29 cellular contexts compared by ENCODE assay signal in the genomic region with DNA sequence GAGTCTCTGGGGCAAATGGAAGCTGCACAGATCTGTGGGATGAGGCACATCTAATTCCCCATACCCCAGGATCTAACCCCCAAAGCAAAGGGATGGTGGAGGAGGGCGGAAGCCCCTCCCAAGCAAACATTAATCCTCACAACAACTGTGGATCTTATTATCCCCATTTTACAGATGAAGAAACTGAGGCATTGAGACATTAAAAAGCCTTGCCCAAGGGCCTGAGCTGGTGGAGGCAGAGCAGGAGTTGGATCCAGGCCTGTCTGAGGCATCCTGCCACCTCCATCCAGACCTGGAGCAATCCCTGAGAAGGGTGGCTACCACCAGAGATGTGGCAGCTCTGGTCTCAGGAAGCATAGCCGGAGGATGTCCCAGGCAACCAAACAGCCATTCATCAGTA. TPM values are rescaled to one million over a fixed set of nuclear protein-coding genes. Genes with fewer than 3 reads are reported as not detected.
A peak's percentile ranks its signal among the peaks of the same experiment; 100 is the strongest.
DNase-seq lines count a peak whose midpoint lies in the region; ATAC-seq, FAIRE-seq and TF ChIP-seq lines count a peak whose summit lies in the region.
"Had no signal": no experiment of that assay in that cellular context is flagged by ENCODE, and none has a peak within 500 bp of the region (broad histone marks: within the 10 kb centered on the region; RNA-seq: fewer than 3 reads in every experiment).

No MANE protein-coding gene starts in this region.

- no peak for DNase-seq in activated CD4-positive, alpha-beta T cell treated with anti-CD3 and anti-CD28 coated beads, Interleukin-2, amount 10 ng/mL, durations not matched to agents 24 days and 14 days
- no peak for DNase-seq in activated CD4-positive, alpha-beta T cell treated with anti-CD3 and anti-CD28 coated beads for 36 hours
- DNase-seq in 8988T (peak; percentile 8), kidney (peak; percentile 14), posterior vena cava (ENCODE audit: low spot score) (no peak), GM23338 (ENCODE audit: low spot score) (no peak), NCI-H1436 treated with DMSO at 0.1 percent for 48 hours (lab: John Stamatoyannopoulos, UW) (no peak)
- no peak for DNase-seq in activated T-helper 1 cell treated with anti-CD3 and anti-CD28 coated beads, Interleukin-12 subunit alpha, Interleukin-12 subunit beta, Interleukin-2, Interleukin-4 antibody, amounts not matched to agents 30 ng/mL and 10 ng/mL and 1 ng/mL, durations not matched to agents 14 hours and 24 hours and 36 hours (ENCODE audit: low spot score)
- DNase-seq: Calu3, DMS153, DND-41, GM23248, H9, IMR-90, MM.1S, NCI-H1417, NCI-H1694 treated with DMSO at 0.1 percent for 48 hours, NCI-H2081 treated with DMSO at 0.1 percent for 48 hours, NCI-H2171, NCI-H226, NCI-H510A, NCI-H69, SHP77 had no signal

- no peaks in the 10 kb centered on the region for H3K9me3 ChIP-seq in kidney (ENCODE audit: control insufficient read depth in 1 of 2, low read length in 2 of 2)

- no peak overlapping the region for H3K4me2 ChIP-seq in GM23338
- H3K4me2 ChIP-seq: KMS-11 had no signal

- FAIRE-seq in kidney (lab: Jason Lieb, UNC): no peak
- FAIRE-seq: GM12892 had no signal

- POLR2A ChIA-PET in activated CD4-positive, alpha-beta T cell treated with anti-CD3 and anti-CD28 coated beads for 36 hours (lab: Charles Lee): interaction anchor here (0.6 kb wide), 2 partner anchors 157 to 298 kb away, joined by 3 to 9 read pairs; no protein-coding TSS in a partner anchor

- no peaks in the 10 kb centered on the region for H3K36me3 ChIP-seq in kidney (ENCODE audit: control insufficient read depth in 1 of 2, insufficient read depth in 2 of 2, low read length in 2 of 2)
- H3K36me3 ChIP-seq in GM23338 (ENCODE audit: insufficient read depth): no peaks in the 10 kb centered on the region

- H3K9me2 ChIP-seq in GM23338 (ENCODE audit: insufficient read depth): no peaks in the 10 kb centered on the region

- peaks cover 29% of the 10 kb centered on the region for H3K36me3 Mint-ChIP-seq in activated CD4-positive, alpha-beta T cell treated with anti-CD3 and anti-CD28 coated beads, Interleukin-2, amount 10 ng/mL, durations not matched to agents 24 days and 14 days (ENCODE audit: low read depth)
- H3K36me3 Mint-ChIP-seq in activated CD4-positive, alpha-beta T cell treated with anti-CD3 and anti-CD28 coated beads for 36 hours (ENCODE audit: low read depth): no peaks in the 10 kb centered on the region
- H3K36me3 Mint-ChIP-seq in activated T-helper 1 cell treated with anti-CD3 and anti-CD28 coated beads, Interleukin-12 subunit alpha, Interleukin-12 subunit beta, Interleukin-2, Interleukin-4 antibody, amounts not matched to agents 30 ng/mL and 10 ng/mL and 1 ng/mL, durations not matched to agents 14 hours and 24 hours and 36 hours (ENCODE audit: low read depth): peaks cover 16% of the 10 kb centered on the region
- H3K36me3 Mint-ChIP-seq in GM23338 (ENCODE audit: low read depth): no peaks in the 10 kb centered on the region

- no peaks in the 10 kb centered on the region for H3F3A ChIP-seq in GM23338 (replicated peaks; ENCODE audit: low read depth)

- no peak for TF ChIP-seq CTCF in kidney (IDR thresholded peaks at IDR 0.05; ENCODE audit: borderline replicate concordance, extremely low read depth, insufficient read depth)
- no peak for TF ChIP-seq CTCF in GM23338 (conservative IDR thresholded peaks at IDR 0.05; ENCODE audit: low read depth in 2 of 2)

- no peaks in the 10 kb centered on the region for H3K79me2 ChIP-seq in GM23338 (replicated peaks; ENCODE audit: insufficient read depth)

- H3K4me3 Mint-ChIP-seq in activated CD4-positive, alpha-beta T cell treated with anti-CD3 and anti-CD28 coated beads, Interleukin-2, amount 10 ng/mL, durations not matched to agents 24 days and 14 days: peak overlapping the region; percentile 59
- no peak overlapping the region for H3K4me3 Mint-ChIP-seq in activated CD4-positive, alpha-beta T cell treated with anti-CD3 and anti-CD28 coated beads for 36 hours
- H3K4me3 Mint-ChIP-seq in activated T-helper 1 cell treated with anti-CD3 and anti-CD28 coated beads, Interleukin-12 subunit alpha, Interleukin-12 subunit beta, Interleukin-2, Interleukin-4 antibody, amounts not matched to agents 30 ng/mL and 10 ng/mL and 1 ng/mL, durations not matched to agents 14 hours and 24 hours and 36 hours: peak overlapping the region; percentile 19
- no peak overlapping the region for H3K4me3 Mint-ChIP-seq in GM23338
- H3K4me3 Mint-ChIP-seq: H9 had no signal

- CTCF ChIA-PET in activated CD4-positive, alpha-beta T cell treated with anti-CD3 and anti-CD28 coated beads for 36 hours (lab: Charles Lee): interaction anchor here (0.6 to 1.0 kb wide), 4 partner anchors 21 to 634 kb away, joined by 3 read pairs; no protein-coding TSS in a partner anchor

- H3K27ac ChIP-seq in kidney (ENCODE audit: low read depth in 2 of 2, low read length in 2 of 2): no peak overlapping the region
- no peak overlapping the region for H3K27ac ChIP-seq in GM23338 (ENCODE audit: low read depth)
- H3K27ac ChIP-seq: GM23248, KMS-11, RWPE1 had no signal

- H4K20me1 ChIP-seq in GM23338 (replicated peaks; ENCODE audit: insufficient read depth): no peaks in the 10 kb centered on the region

- peaks cover 59% of the 10 kb centered on the region for H3K4me1 Mint-ChIP-seq in activated CD4-positive, alpha-beta T cell treated with anti-CD3 and anti-CD28 coated beads, Interleukin-2, amount 10 ng/mL, durations not matched to agents 24 days and 14 days
- H3K4me1 Mint-ChIP-seq in activated CD4-positive, alpha-beta T cell treated with anti-CD3 and anti-CD28 coated beads for 36 hours: peaks cover 19% of the 10 kb centered on the region
- peaks cover 44% of the 10 kb centered on the region for H3K4me1 Mint-ChIP-seq in activated T-helper 1 cell treated with anti-CD3 and anti-CD28 coated beads, Interleukin-12 subunit alpha, Interleukin-12 subunit beta, Interleukin-2, Interleukin-4 antibody, amounts not matched to agents 30 ng/mL and 10 ng/mL and 1 ng/mL, durations not matched to agents 14 hours and 24 hours and 36 hours (ENCODE audit: low read depth)
- H3K4me1 Mint-ChIP-seq in GM23338: no peaks in the 10 kb centered on the region; the same call in 2 of the 3 replicates

- H3K27me3 ChIP-seq in GM23338 (ENCODE audit: insufficient read depth): peaks cover 53% of the 10 kb centered on the region

- no peak overlapping the region for H3K9ac ChIP-seq in kidney (ENCODE audit: low read length in 2 of 2)
- H3K9ac ChIP-seq: GM23248, KMS-11 had no signal

- no peak for ATAC-seq in activated CD4-positive, alpha-beta T cell treated with anti-CD3 and anti-CD28 coated beads for 36 hours
- no peak for ATAC-seq in GM23338
- ATAC-seq: Panc1 had no signal

- no peaks in the 10 kb centered on the region for H3K27me3 Mint-ChIP-seq in activated CD4-positive, alpha-beta T cell treated with anti-CD3 and anti-CD28 coated beads, Interleukin-2, amount 10 ng/mL, durations not matched to agents 24 days and 14 days
- peaks cover 2% of the 10 kb centered on the region for H3K27me3 Mint-ChIP-seq in activated CD4-positive, alpha-beta T cell treated with anti-CD3 and anti-CD28 coated beads for 36 hours
- peaks cover 1% of the 10 kb centered on the region for H3K27me3 Mint-ChIP-seq in activated T-helper 1 cell treated with anti-CD3 and anti-CD28 coated beads, Interleukin-12 subunit alpha, Interleukin-12 subunit beta, Interleukin-2, Interleukin-4 antibody, amounts not matched to agents 30 ng/mL and 10 ng/mL and 1 ng/mL, durations not matched to agents 14 hours and 24 hours and 36 hours (ENCODE audit: insufficient read depth)
- peaks cover 48% of the 10 kb centered on the region for H3K27me3 Mint-ChIP-seq in GM23338 (ENCODE audit: insufficient read depth, low read depth, poor library complexity)

- H3K27ac Mint-ChIP-seq in activated CD4-positive, alpha-beta T cell treated with anti-CD3 and anti-CD28 coated beads, Interleukin-2, amount 10 ng/mL, durations not matched to agents 24 days and 14 days: peak overlapping the region; percentile 4
- H3K27ac Mint-ChIP-seq in activated CD4-positive, alpha-beta T cell treated with anti-CD3 and anti-CD28 coated beads for 36 hours: no peak overlapping the region
- H3K27ac Mint-ChIP-seq in activated T-helper 1 cell treated with anti-CD3 and anti-CD28 coated beads, Interleukin-12 subunit alpha, Interleukin-12 subunit beta, Interleukin-2, Interleukin-4 antibody, amounts not matched to agents 30 ng/mL and 10 ng/mL and 1 ng/mL, durations not matched to agents 14 hours and 24 hours and 36 hours: peak overlapping the region; percentile 52
- H3K27ac Mint-ChIP-seq in GM23338: no peak overlapping the region

- H2AFZ ChIP-seq in GM23338: no peak overlapping the region
- H2AFZ ChIP-seq: GM23248 had no signal

- H3K4me1 ChIP-seq in kidney (ENCODE audit: control insufficient read depth in 1 of 2, insufficient read depth in 1 of 2, low read depth in 1 of 2, low read length in 2 of 2): peaks cover 0 to 8% of the 10 kb centered on the region in 2 donors
- H3K4me1 ChIP-seq in GM23338 (ENCODE audit: insufficient read depth): peaks cover 4% of the 10 kb centered on the region; the same call in 1 of the 2 replicates

- H3K4me3 ChIP-seq in kidney (ENCODE audit: low read length in 2 of 2) (no peak overlapping the region), GM23338 (no peak overlapping the region)
- H3K4me3 ChIP-seq: GM23248 had no signal

- H3K9me3 Mint-ChIP-seq in activated CD4-positive, alpha-beta T cell treated with anti-CD3 and anti-CD28 coated beads, Interleukin-2, amount 10 ng/mL, durations not matched to agents 24 days and 14 days: no peaks in the 10 kb centered on the region
- no peaks in the 10 kb centered on the region for H3K9me3 Mint-ChIP-seq in activated CD4-positive, alpha-beta T cell treated with anti-CD3 and anti-CD28 coated beads for 36 hours (ENCODE audit: low read depth)
- no peaks in the 10 kb centered on the region for H3K9me3 Mint-ChIP-seq in activated T-helper 1 cell treated with anti-CD3 and anti-CD28 coated beads, Interleukin-12 subunit alpha, Interleukin-12 subunit beta, Interleukin-2, Interleukin-4 antibody, amounts not matched to agents 30 ng/mL and 10 ng/mL and 1 ng/mL, durations not matched to agents 14 hours and 24 hours and 36 hours
- H3K9me3 Mint-ChIP-seq in GM23338: no peaks in the 10 kb centered on the region
- H3K9me3 Mint-ChIP-seq: H9 had no signal

- intact Hi-C loops in activated CD4-positive, alpha-beta T cell treated with anti-CD3 and anti-CD28 coated beads, Interleukin-2, amount 10 ng/mL, durations not matched to agents 24 days and 14 days (cut with micrococcal nuclease): no loop called here
- intact Hi-C loops in activated CD4-positive, alpha-beta T cell treated with anti-CD3 and anti-CD28 coated beads for 36 hours (cut with DNase I, micrococcal nuclease): no loop called here
- intact Hi-C loops in activated T-helper 1 cell treated with anti-CD3 and anti-CD28 coated beads, Interleukin-12 subunit alpha, Interleukin-12 subunit beta, Interleukin-2, Interleukin-4 antibody, amounts not matched to agents 30 ng/mL and 10 ng/mL and 1 ng/mL, durations not matched to agents 14 hours and 24 hours and 36 hours (cut with micrococcal nuclease): no loop called here
- intact Hi-C loops in kidney (cut with DNase I): no loop called here
- intact Hi-C loops in posterior vena cava (cut with DNase I): no loop called here

RNA-seq across cellular contexts. Expression of a gene that starts 17.7 kb away (rescaled TPM):
- total RNA-seq in activated CD4-positive, alpha-beta T cell treated with anti-CD3 and anti-CD28 coated beads, Interleukin-2, amount 10 ng/mL, durations not matched to agents 24 days and 14 days: 163 and 172 TPM in 2 replicates
- total RNA-seq in activated CD4-positive, alpha-beta T cell treated with anti-CD3 and anti-CD28 coated beads for 36 hours: 10 to 100 TPM; 84.6 to 90.2 TPM
- total RNA-seq in activated T-helper 1 cell treated with anti-CD3 and anti-CD28 coated beads, Interleukin-12 subunit alpha, Interleukin-12 subunit beta, Interleukin-2, Interleukin-4 antibody, amounts not matched to agents 30 ng/mL and 10 ng/mL and 1 ng/mL, durations not matched to agents 14 hours and 24 hours and 36 hours: 171 and 175 TPM in 2 replicates
- total RNA-seq in kidney (57.3 TPM), posterior vena cava (10 to 100 TPM; 39.7 to 42.0 TPM)
- polyA plus RNA-seq in kidney (ENCODE audit: insufficient read depth, low read depth, low replicate concordance) (9.7 TPM), GM23338 (2016; fragmentation: Nextera tagmentation; extraction: Ambion mirVana) (26.1 and 31.0 TPM in 2 replicates)
- 26.9 and 27.8 TPM in 2 replicates for total RNA-seq in GM23338 (2014; rRNA removed; shearing (Covaris generic))

RNA-seq across cellular contexts. Expression of a gene that starts 22.9 kb away (rescaled TPM):
- 27.0 and 27.5 TPM in 2 replicates for total RNA-seq in activated CD4-positive, alpha-beta T cell treated with anti-CD3 and anti-CD28 coated beads, Interleukin-2, amount 10 ng/mL, durations not matched to agents 24 days and 14 days
- 10 to 100 TPM; 13.5 to 15.7 TPM for total RNA-seq in activated CD4-positive, alpha-beta T cell treated with anti-CD3 and anti-CD28 coated beads for 36 hours
- 33.2 and 34.2 TPM in 2 replicates for total RNA-seq in activated T-helper 1 cell treated with anti-CD3 and anti-CD28 coated beads, Interleukin-12 subunit alpha, Interleukin-12 subunit beta, Interleukin-2, Interleukin-4 antibody, amounts not matched to agents 30 ng/mL and 10 ng/mL and 1 ng/mL, durations not matched to agents 14 hours and 24 hours and 36 hours
- 31.7 TPM for total RNA-seq in kidney
- 14.9 TPM for polyA plus RNA-seq in kidney (ENCODE audit: insufficient read depth, low read depth, low replicate concordance)
- 1 to 10 TPM; 2.8 to 7.4 TPM for total RNA-seq in posterior vena cava
- total RNA-seq in GM23338 (2014; rRNA removed; shearing (Covaris generic)): 0.10 and 0.39 TPM in 2 replicates
- 0.16 and 0.42 TPM in 2 replicates for polyA plus RNA-seq in GM23338 (2016; fragmentation: Nextera tagmentation; extraction: Ambion mirVana)
- total RNA-seq: A172, Calu3, SK-MEL-5 had no signal

RNA-seq across cellular contexts. Expression of a gene that starts 50.2 kb away (rescaled TPM):
- 6.8 and 7.0 TPM in 2 replicates for total RNA-seq in activated CD4-positive, alpha-beta T cell treated with anti-CD3 and anti-CD28 coated beads, Interleukin-2, amount 10 ng/mL, durations not matched to agents 24 days and 14 days
- 1 to 10 TPM; 1.6 to 1.9 TPM for total RNA-seq in activated CD4-positive, alpha-beta T cell treated with anti-CD3 and anti-CD28 coated beads for 36 hours
- total RNA-seq in activated T-helper 1 cell treated with anti-CD3 and anti-CD28 coated beads, Interleukin-12 subunit alpha, Interleukin-12 subunit beta, Interleukin-2, Interleukin-4 antibody, amounts not matched to agents 30 ng/mL and 10 ng/mL and 1 ng/mL, durations not matched to agents 14 hours and 24 hours and 36 hours: 5.6 and 7.3 TPM in 2 replicates
- total RNA-seq in kidney (2.1 TPM), posterior vena cava (1 to 10 TPM in 1 of 2 donors, under 1 TPM in 1; 0.10 to 1.3 TPM)
- polyA plus RNA-seq in kidney (ENCODE audit: insufficient read depth, low read depth, low replicate concordance) (7.8 TPM), GM23338 (2016; fragmentation: Nextera tagmentation; extraction: Ambion mirVana) (0.55 and 0.92 TPM in 2 replicates)
- 0.66 and 1.0 TPM in 2 replicates for total RNA-seq in GM23338 (2014; rRNA removed; shearing (Covaris generic))
- total RNA-seq: GM23248, IMR-90 had no signal
- polyA plus RNA-seq: GM23248 had no signal

Comparison
In these comparisons a context has a peak if more than half of its experiments do, and no peak if none do; other contexts are left out.
1. H3K27ac Mint-ChIP-seq: peak in activated CD4-positive, alpha-beta T cell treated with anti-CD3 and anti-CD28 coated beads, Interleukin-2, amount 10 ng/mL, durations not matched to agents 24 days and 14 days (single experiment) and activated T-helper 1 cell treated with anti-CD3 and anti-CD28 coated beads, Interleukin-12 subunit alpha, Interleukin-12 subunit beta, Interleukin-2, Interleukin-4 antibody, amounts not matched to agents 30 ng/mL and 10 ng/mL and 1 ng/mL, durations not matched to agents 14 hours and 24 hours and 36 hours (single experiment); none in activated CD4-positive, alpha-beta T cell treated with anti-CD3 and anti-CD28 coated beads for 36 hours (single experiment) and GM23338 (single experiment).
2. H3K4me3 Mint-ChIP-seq: peak in activated CD4-positive, alpha-beta T cell treated with anti-CD3 and anti-CD28 coated beads, Interleukin-2, amount 10 ng/mL, durations not matched to agents 24 days and 14 days (single experiment) and activated T-helper 1 cell treated with anti-CD3 and anti-CD28 coated beads, Interleukin-12 subunit alpha, Interleukin-12 subunit beta, Interleukin-2, Interleukin-4 antibody, amounts not matched to agents 30 ng/mL and 10 ng/mL and 1 ng/mL, durations not matched to agents 14 hours and 24 hours and 36 hours (single experiment); none in activated CD4-positive, alpha-beta T cell treated with anti-CD3 and anti-CD28 coated beads for 36 hours (single experiment) and GM23338 (single experiment).
3. DNase-seq: peak in 8988T (single experiment) and kidney (single experiment); none in activated CD4-positive, alpha-beta T cell treated with anti-CD3 and anti-CD28 coated beads, Interleukin-2, amount 10 ng/mL, durations not matched to agents 24 days and 14 days (single experiment), activated CD4-positive, alpha-beta T cell treated with anti-CD3 and anti-CD28 coated beads for 36 hours (single experiment), activated T-helper 1 cell treated with anti-CD3 and anti-CD28 coated beads, Interleukin-12 subunit alpha, Interleukin-12 subunit beta, Interleukin-2, Interleukin-4 antibody, amounts not matched to agents 30 ng/mL and 10 ng/mL and 1 ng/mL, durations not matched to agents 14 hours and 24 hours and 36 hours (single experiment), posterior vena cava (single experiment), GM23338 (single experiment) and NCI-H1436 treated with DMSO at 0.1 percent for 48 hours (single experiment).